In genomic region chr7:27173412-27174076, GRCh38 we compare ENCODE assay signal across 8 cellular contexts. TPM values are rescaled to one million over a fixed set of nuclear protein-coding genes. Genes with fewer than 3 reads are reported as not detected.
DNase-seq lines count a peak whose midpoint lies in the region; ATAC-seq and TF ChIP-seq lines count a peak whose summit lies in the region.

No MANE protein-coding gene starts in this region.

- no peak overlapping the region for H3K27ac ChIP-seq in right lobe of liver
- peak overlapping the region; percentile 96 to 97 for H3K27ac ChIP-seq in tibial artery

- H3K27me3 ChIP-seq in right lobe of liver (peaks cover 49 to 97% of the 10 kb centered on the region in 2 donors), tibial artery (no peaks in the 10 kb centered on the region)

- H3K9me3 ChIP-seq in right lobe of liver = no peaks in the 10 kb centered on the region
- no peaks in the 10 kb centered on the region for H3K9me3 ChIP-seq in tibial artery

- peaks cover 0 to 7% (median 0%) of the 10 kb centered on the region in 4 donors for H3K4me1 ChIP-seq in right lobe of liver
- H3K4me1 ChIP-seq in tibial artery = peaks cover 0 to 33% (median 10%) of the 10 kb centered on the region in 4 donors

- H3K27me3 Mint-ChIP-seq in CD14-positive monocyte (ENCODE audit: low read depth in 3 of 3) (peaks cover 85 to 96% (median 91%) of the 10 kb centered on the region in 3 donors), HFFc6 (ENCODE audit: insufficient read depth) (peaks cover 25% of the 10 kb centered on the region)

- peaks cover 2 to 36% (median 15%) of the 10 kb centered on the region in 7 donors for H3K9me3 Mint-ChIP-seq in CD14-positive monocyte
- no peaks in the 10 kb centered on the region for H3K9me3 Mint-ChIP-seq in HFFc6

- H3K27ac Mint-ChIP-seq in CD14-positive monocyte (no peak overlapping the region), HFFc6 (peak overlapping the region; percentile 99)

- no CpG with 5 or more reads among the region's 92 CpGs for WGBS in right lobe of liver (ENCODE audit: insufficient coverage, low coverage, low lambda C conversion rate, missing lambda C conversion rate)

- H3K4me3 Mint-ChIP-seq in CD14-positive monocyte = peak overlapping the region; percentile 74 to 89
- H3K4me3 Mint-ChIP-seq in HFFc6 = peak overlapping the region; percentile 96

- H3K36me3 ChIP-seq in right lobe of liver (no peaks in the 10 kb centered on the region), tibial artery (no peaks in the 10 kb centered on the region)

- DNase-seq in CD14-positive monocyte (ENCODE audit: low spot score) (peak; percentile 68), HFFc6 (no peak), right lobe of liver (peak; percentile 32 to 56 (median 40)), tibial artery (peak; percentile 25 to 81), NCI-H524 treated with DMSO at 0.1 percent for 48 hours (lab: John Stamatoyannopoulos, UW) (no peak), DMS79 (lab: John Stamatoyannopoulos, UW) (no peak)
- DNase-seq in activated naive CD4-positive, alpha-beta T cell treated with anti-CD3 and anti-CD28 coated beads, Interleukin-2, amount 50 U/mL, for 16 hours = peak; percentile 29
- DNase-seq in stimulated activated CD4-positive, alpha-beta T cell treated with anti-CD3 and anti-CD28 coated beads, Interleukin-4, amount 100 ng/mL, for 1 hour = no peak

- peak overlapping the region; percentile 1 to 27 (median 23) for H3K4me3 ChIP-seq in right lobe of liver
- H3K4me3 ChIP-seq in tibial artery = peak overlapping the region; percentile 68 to 91

- no peak for TF ChIP-seq POLR2A in right lobe of liver (IDR thresholded peaks at IDR 0.05)

- ATAC-seq in right lobe of liver = peak in 3 of 4 donors; percentile 32 to 49 (median 46)

- intact Hi-C loops in CD14-positive monocyte (cut with micrococcal nuclease) = loop anchor here in 1 of 2 donors (1.0 to 5.0 kb wide), 2 partner anchors 11 to 1311 kb away; no protein-coding TSS in a partner anchor
- intact Hi-C loops in right lobe of liver (cut with DNase I) = no loop called here
- intact Hi-C loops in tibial artery (cut with DNase I; ENCODE audit: low total_unique reads) = loop anchor here (5.0 kb wide), 1 partner anchor 976 kb away; no protein-coding TSS in a partner anchor

- no peak for TF ChIP-seq CTCF in CD14-positive monocyte (IDR thresholded peaks at IDR 0.05)
- no peak for TF ChIP-seq CTCF in HFFc6 (IDR thresholded peaks at IDR 0.05)
- no peak for TF ChIP-seq CTCF in right lobe of liver (IDR thresholded peaks at IDR 0.05)
- no peak for TF ChIP-seq CTCF in tibial artery (IDR thresholded peaks at IDR 0.05)

- peaks cover 36% of the 10 kb centered on the region for H3K4me1 Mint-ChIP-seq in CD14-positive monocyte
- H3K4me1 Mint-ChIP-seq in HFFc6 (ENCODE audit: low read depth) = peaks cover 57% of the 10 kb centered on the region

- H3K36me3 Mint-ChIP-seq in CD14-positive monocyte (peaks cover 15 to 23% of the 10 kb centered on the region in 2 donors), HFFc6 (ENCODE audit: low read depth) (peaks cover 61% of the 10 kb centered on the region)

RNA-seq across cellular contexts. Expression of gene HOXA10, which starts 0.6 kb away (rescaled TPM):
- 1 to 10 TPM in 1 of 2 donors, under 1 TPM in 1; 0.33 to 3.2 TPM for polyA plus RNA-seq in CD14-positive monocyte
- total RNA-seq in HFFc6 (2021; fragmentation: NEBNext Ultra II Directional; extraction: Animal tissue kit (Norgen Biotek cat#: 25700)) = 10 to 100 TPM; 38.9 to 43.5 (median 41.1) TPM
- not detected for total RNA-seq in right lobe of liver

RNA-seq across cellular contexts. Expression of gene HOXA9, which starts 8.2 kb away (rescaled TPM):
- 1 to 10 TPM in 1 of 2 donors, under 1 TPM in 1; 0.55 to 1.9 TPM for polyA plus RNA-seq in CD14-positive monocyte
- total RNA-seq in HFFc6 (2021; fragmentation: NEBNext Ultra II Directional; extraction: Animal tissue kit (Norgen Biotek cat#: 25700)) = 10 to 100 TPM; 25.2 to 37.0 (median 26.7) TPM
- total RNA-seq in right lobe of liver = under 1 TPM in 1 of 6 experiments, not detected in 5; 0.09 TPM

RNA-seq across cellular contexts. Expression of gene HOXA11, which starts 11.5 kb away (rescaled TPM):
- polyA plus RNA-seq in CD14-positive monocyte = not detected
- 10 to 100 TPM; 33.1 to 42.1 (median 39.1) TPM for total RNA-seq in HFFc6 (2021; fragmentation: NEBNext Ultra II Directional; extraction: Animal tissue kit (Norgen Biotek cat#: 25700))
- not detected for total RNA-seq in right lobe of liver

RNA-seq across cellular contexts. Expression of gene HOXA7, which starts 17.1 kb away (rescaled TPM):
- polyA plus RNA-seq in CD14-positive monocyte = not detected
- total RNA-seq in HFFc6 (2021; fragmentation: NEBNext Ultra II Directional; extraction: Animal tissue kit (Norgen Biotek cat#: 25700)) = 1 to 10 TPM; 6.2 to 8.2 (median 6.8) TPM
- total RNA-seq in right lobe of liver = not detected

RNA-seq across cellular contexts. Expression of gene HOXA3, which starts 21.2 kb away (rescaled TPM):
- not detected for polyA plus RNA-seq in CD14-positive monocyte
- 1 to 10 TPM in 3 of 6 experiments, under 1 TPM in 3; 0.33 to 1.9 (median 1.1) TPM for total RNA-seq in HFFc6 (2021; fragmentation: NEBNext Ultra II Directional; extraction: Animal tissue kit (Norgen Biotek cat#: 25700))
- total RNA-seq in right lobe of liver = under 1 TPM in 4 of 6 experiments, not detected in 2; 0.17 to 0.26 (median 0.25) TPM

Comparison
In these comparisons a context has a peak if more than half of its experiments do, and no peak if none do; other contexts are left out.
1. DNase-seq: peak in CD14-positive monocyte (single experiment), activated naive CD4-positive, alpha-beta T cell treated with anti-CD3 and anti-CD28 coated beads, Interleukin-2, amount 50 U/mL, for 16 hours (single experiment), right lobe of liver (3 of 3) and tibial artery (2 of 2); none in HFFc6 (single experiment), NCI-H524 treated with DMSO at 0.1 percent for 48 hours (single experiment), DMS79 (single experiment) and stimulated activated CD4-positive, alpha-beta T cell treated with anti-CD3 and anti-CD28 coated beads, Interleukin-4, amount 100 ng/mL, for 1 hour (single experiment).
2. H3K27ac ChIP-seq: peak in tibial artery (2 of 2); none in right lobe of liver (0 of 3).
3. RNA of gene HOXA10, which starts 0.6 kb away (total RNA-seq): 38.9 to 43.5 TPM in HFFc6; not detected in right lobe of liver; every median in the first group is over 10 times any median in the second.
4. RNA of gene HOXA9, which starts 8.2 kb away (total RNA-seq): 25.2 to 37.0 TPM in HFFc6; 0.09 TPM in right lobe of liver; every median in the first group is over 10 times any median in the second.
5. RNA of gene HOXA11, which starts 11.5 kb away (total RNA-seq): 33.1 to 42.1 TPM in HFFc6; not detected in right lobe of liver; every median in the first group is over 10 times any median in the second.